Comparison of ENCODE assay signal across 1 cellular context in the genomic region with DNA sequence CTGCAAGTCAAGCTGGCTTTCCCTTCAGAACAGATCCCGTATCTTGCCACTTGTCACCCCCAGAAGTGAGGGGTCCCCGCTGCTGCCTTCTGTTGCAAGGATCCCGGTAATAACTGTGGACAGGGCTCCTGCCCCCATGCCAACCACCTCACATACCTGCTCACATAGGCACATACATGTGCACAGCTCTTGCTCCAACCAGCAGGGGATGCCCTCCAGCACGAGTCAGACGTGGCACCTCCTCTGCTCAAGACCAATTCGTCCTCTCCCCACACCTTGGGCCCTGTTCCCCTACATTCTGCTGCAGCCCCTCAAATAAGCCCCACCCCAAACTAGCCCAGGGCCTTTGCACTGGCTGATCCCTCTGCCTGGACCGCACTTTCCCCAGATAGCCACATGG.
TF ChIP-seq lines count a peak whose summit lies in the region.

No MANE protein-coding gene starts in this region.

TF ChIP-seq in GM12878, 131 proteins besides CTCF, POLR2A, EP300 and RAD21 (continued from another document):
- TF ChIP-seq, protein P1, sequence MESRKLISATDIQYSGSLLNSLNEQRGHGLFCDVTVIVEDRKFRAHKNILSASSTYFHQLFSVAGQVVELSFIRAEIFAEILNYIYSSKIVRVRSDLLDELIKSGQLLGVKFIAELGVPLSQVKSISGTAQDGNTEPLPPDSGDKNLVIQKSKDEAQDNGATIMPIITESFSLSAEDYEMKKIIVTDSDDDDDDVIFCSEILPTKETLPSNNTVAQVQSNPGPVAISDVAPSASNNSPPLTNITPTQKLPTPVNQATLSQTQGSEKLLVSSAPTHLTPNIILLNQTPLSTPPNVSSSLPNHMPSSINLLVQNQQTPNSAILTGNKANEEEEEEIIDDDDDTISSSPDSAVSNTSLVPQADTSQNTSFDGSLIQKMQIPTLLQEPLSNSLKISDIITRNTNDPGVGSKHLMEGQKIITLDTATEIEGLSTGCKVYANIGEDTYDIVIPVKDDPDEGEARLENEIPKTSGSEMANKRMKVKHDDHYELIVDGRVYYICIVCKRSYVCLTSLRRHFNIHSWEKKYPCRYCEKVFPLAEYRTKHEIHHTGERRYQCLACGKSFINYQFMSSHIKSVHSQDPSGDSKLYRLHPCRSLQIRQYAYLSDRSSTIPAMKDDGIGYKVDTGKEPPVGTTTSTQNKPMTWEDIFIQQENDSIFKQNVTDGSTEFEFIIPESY (IDR thresholded peaks at IDR 0.05): no peak
- no peak for TF ChIP-seq CEBPB (IDR thresholded peaks at IDR 0.05; ENCODE audit: borderline replicate concordance in 1 of 2, low read depth in 2 of 2, low read length in 2 of 2)
- TF ChIP-seq SRF (IDR thresholded peaks at IDR 0.05; ENCODE audit: low read depth in 2 of 2, low read length in 2 of 2): no peak
- TF ChIP-seq NKRF (conservative IDR thresholded peaks at IDR 0.05): no peak
- no peak for TF ChIP-seq ZBTB11 (CRISPR knock-in tag; IDR thresholded peaks at IDR 0.05)
- no peak for TF ChIP-seq SUPT20H (IDR thresholded peaks at IDR 0.05; ENCODE audit: borderline replicate concordance, control insufficient read depth, low read depth, low read length)
